In genomic region chr9:112547712-112548440, GRCh38 we compare ENCODE assay signal across 20 cellular contexts.
DNase-seq lines count a peak whose midpoint lies in the region; ATAC-seq, FAIRE-seq and TF ChIP-seq lines count a peak whose summit lies in the region.
"Had no signal": no experiment of that assay in that cellular context is flagged by ENCODE, and none has a peak within 500 bp of the region (broad histone marks: within the 10 kb centered on the region; RNA-seq: fewer than 3 reads in every experiment).

No MANE protein-coding gene starts in this region.

- H3K4me1 Mint-ChIP-seq in WTC11 = peaks cover 91% of the 10 kb centered on the region
- H3K4me1 Mint-ChIP-seq in endodermal cell = peaks cover 69% of the 10 kb centered on the region

- peaks cover 11% of the 10 kb centered on the region for H3K9me3 Mint-ChIP-seq in WTC11
- peaks cover 2% of the 10 kb centered on the region for H3K9me3 Mint-ChIP-seq in endodermal cell
- H3K9me3 Mint-ChIP-seq: CD8-positive, alpha-beta memory T cell had no signal

- H3K27me3 ChIP-seq in HUES48 (ENCODE audit: control insufficient read depth, insufficient read depth, low read length) = no peaks in the 10 kb centered on the region
- no peaks in the 10 kb centered on the region for H3K27me3 ChIP-seq in endodermal cell (ENCODE audit: control insufficient read depth, insufficient read depth, low read length, poor library complexity, severe bottlenecking)
- H3K27me3 ChIP-seq in small intestine (ENCODE audit: control insufficient read depth in 2 of 2, insufficient read depth in 2 of 2, low read length in 2 of 2) = no peaks in the 10 kb centered on the region
- H3K27me3 ChIP-seq: BLaER1 treated with 17β-estradiol and CSF1 and Interleukin-3, amounts not matched to agents 10 nM and 100 nM had no signal

- ATAC-seq in WTC11 = peak; percentile 78
- no peak for ATAC-seq in stimulated activated naive CD8-positive, alpha-beta T cell treated with anti-CD3 and anti-CD28 coated beads, Interleukin-15, Interleukin-2, amounts not matched to agents 100 U/mL and 50 U/mL, for 24 hours

- POLR2A ChIA-PET in WTC11 (lab: Charles Lee) = interaction anchor here (0.7 kb wide), 2 partner anchors 163 to 168 kb away, joined by 3 to 4 read pairs; partner anchors contain the start of gene HSDL2
- POLR2A ChIA-PET in RWPE1 (lab: Yijun Ruan, JAX; ENCODE audit: low non-redundant PET) = no interaction called here

- H3K27ac Mint-ChIP-seq in WTC11 (peak overlapping the region; percentile 93), endodermal cell (peak overlapping the region; percentile 92)
- H3K27ac Mint-ChIP-seq: CD8-positive, alpha-beta memory T cell had no signal

- H3K4me1 ChIP-seq in HUES48 (ENCODE audit: control insufficient read depth, insufficient read depth, low read length) (peaks cover 68% of the 10 kb centered on the region), endodermal cell (ENCODE audit: control insufficient read depth, insufficient read depth, low read length) (peaks cover 24% of the 10 kb centered on the region), small intestine (ENCODE audit: control insufficient read depth in 2 of 2, insufficient read depth in 1 of 2, low read depth in 1 of 2, low read length in 1 of 2) (peaks cover 0 to 1% of the 10 kb centered on the region in 2 donors)

- no peak for FAIRE-seq in small intestine (lab: Jason Lieb, UNC)
- FAIRE-seq: HTR-8/SVneo had no signal

- H3K4me3 ChIP-seq in HUES48 (ENCODE audit: low read depth, low read length) (peak overlapping the region; percentile 43), endodermal cell (ENCODE audit: low read length) (peak overlapping the region; percentile 58), small intestine (ENCODE audit: low read depth in 1 of 2, low read length in 2 of 2) (no peak overlapping the region)
- H3K4me3 ChIP-seq: PC-9 had no signal

- H3K27ac ChIP-seq in HUES48 (ENCODE audit: low read depth, low read length) (peak overlapping the region; percentile 95), endodermal cell (ENCODE audit: low read depth, low read length) (peak overlapping the region; percentile 52), small intestine (ENCODE audit: low read depth in 1 of 2, low read length in 1 of 2) (no peak overlapping the region), RWPE1 (no peak overlapping the region)
- H3K27ac ChIP-seq: HL-60, PC-9 had no signal

- no peaks in the 10 kb centered on the region for H3K27me3 Mint-ChIP-seq in WTC11 (ENCODE audit: low read depth)
- no peaks in the 10 kb centered on the region for H3K27me3 Mint-ChIP-seq in endodermal cell (ENCODE audit: insufficient read depth)
- H3K27me3 Mint-ChIP-seq: CD8-positive, alpha-beta memory T cell had no signal

- 86% methylated on average over 4 of the region's 4 CpGs; no CpG with 5 or more reads in 1 of the 2 experiments for WGBS in endodermal cell (ENCODE audit: insufficient coverage in 1 of 2, insufficient read length in 1 of 2), 2 experiments
- WGBS in small intestine, 3 donors = 30 to 72% (median 38%) methylated on average over 4 of the region's 4 CpGs

- CTCF ChIA-PET in WTC11 (lab: Charles Lee) = interaction anchor here (0.6 to 1.4 kb wide), 3 partner anchors 29 to 380 kb away, joined by 3 to 6 read pairs (median 4); no protein-coding TSS in a partner anchor
- CTCF ChIA-PET in RWPE1 (lab: Yijun Ruan, JAX) = no interaction called here

- H3K9ac ChIP-seq in HUES48 (ENCODE audit: low read depth, low read length) = no peak overlapping the region
- no peak overlapping the region for H3K9ac ChIP-seq in endodermal cell (ENCODE audit: extremely low read depth, low read length, poor library complexity, severe bottlenecking)
- H3K9ac ChIP-seq: BLaER1 treated with 17β-estradiol and CSF1 and Interleukin-3, amounts not matched to agents 10 nM and 100 nM had no signal

- H3K36me3 Mint-ChIP-seq in WTC11 (peaks cover 10% of the 10 kb centered on the region), endodermal cell (ENCODE audit: low read depth) (peaks cover 3% of the 10 kb centered on the region)

- no peaks in the 10 kb centered on the region for H3K36me3 ChIP-seq in HUES48 (ENCODE audit: control insufficient read depth, insufficient read depth, low read length)
- H3K36me3 ChIP-seq in endodermal cell (ENCODE audit: control insufficient read depth, insufficient read depth, low read length) = no peaks in the 10 kb centered on the region
- H3K36me3 ChIP-seq in small intestine (ENCODE audit: control insufficient read depth in 2 of 2, insufficient read depth in 2 of 2, low read length in 2 of 2) = no peaks in the 10 kb centered on the region

- peak; percentile 16 for DNase-seq in WTC11 (ENCODE audit: low spot score)
- no peak for DNase-seq in endodermal cell
- peak; percentile 62 for DNase-seq in small intestine
- DNase-seq in T-helper 2 cell = no peak
- DNase-seq in stimulated activated naive CD8-positive, alpha-beta T cell treated with anti-CD3 and anti-CD28 coated beads, Interleukin-15, Interleukin-2, amounts not matched to agents 100 U/mL and 50 U/mL, for 24 hours = no peak
- no peak for DNase-seq in NCI-H187 treated with DMSO at 0.1 percent for 48 hours (lab: John Stamatoyannopoulos, UW)
- no peak for DNase-seq in RWPE1 (ENCODE audit: low spot score)
- DNase-seq: CD8-positive, alpha-beta memory T cell; DMS79; HCEC 1CT; NCI-H1105 treated with DMSO at 0.1 percent for 48 hours; NCI-H187; NCI-H2227 treated with DMSO at 0.1 percent for 48 hours; NCI-H524; NCI-H82; PC-9 had no signal

- H3K9me3 ChIP-seq in HUES48 (ENCODE audit: control insufficient read depth, insufficient read depth, low read length) (peaks cover 8% of the 10 kb centered on the region), endodermal cell (ENCODE audit: control insufficient read depth, low read length) (no peaks in the 10 kb centered on the region), small intestine (ENCODE audit: control insufficient read depth, low read depth) (no peaks in the 10 kb centered on the region)

- TF ChIP-seq CTCF in WTC11 (IDR thresholded peaks at IDR 0.05) = no peak
- no peak for TF ChIP-seq CTCF in endodermal cell (conservative IDR thresholded peaks at IDR 0.05)
- TF ChIP-seq CTCF in RWPE1 (conservative IDR thresholded peaks at IDR 0.05; ENCODE audit: low read depth) = no peak

- H3K4me3 Mint-ChIP-seq in WTC11 = peak overlapping the region; percentile 32
- H3K4me3 Mint-ChIP-seq in endodermal cell = peak overlapping the region; percentile 38
- H3K4me3 Mint-ChIP-seq: CD8-positive, alpha-beta memory T cell had no signal

TF ChIP-seq in WTC11, 78 proteins besides CTCF, POLR2A, EP300 and RAD21:
- TF ChIP-seq ZNF671 (CRISPR knock-in tag; IDR thresholded peaks at IDR 0.05) (no peak), JUN (CRISPR knock-in tag; IDR thresholded peaks at IDR 0.05) (no peak), KAT7 (CRISPR knock-in tag; IDR thresholded peaks at IDR 0.05; ENCODE audit: borderline replicate concordance) (no peak), ESRRA (CRISPR knock-in tag; IDR thresholded peaks at IDR 0.05; ENCODE audit: borderline replicate concordance) (no peak), PREB (CRISPR knock-in tag; IDR thresholded peaks at IDR 0.05; ENCODE audit: borderline replicate concordance) (no peak), ERG (CRISPR knock-in tag; IDR thresholded peaks at IDR 0.05) (no peak), ZNF396 (CRISPR knock-in tag; IDR thresholded peaks at IDR 0.05; ENCODE audit: borderline replicate concordance) (no peak), GRHL2 (CRISPR knock-in tag; IDR thresholded peaks at IDR 0.05; ENCODE audit: insufficient replicate concordance, severe bottlenecking) (no peak), ZNF138 (CRISPR knock-in tag; conservative IDR thresholded peaks at IDR 0.05) (no peak), NR1H2 (CRISPR knock-in tag; IDR thresholded peaks at IDR 0.05) (no peak), MYBL2 (CRISPR knock-in tag; IDR thresholded peaks at IDR 0.05) (no peak), MLX (CRISPR knock-in tag; IDR thresholded peaks at IDR 0.05) (no peak), ZNF232 (CRISPR knock-in tag; IDR thresholded peaks at IDR 0.05) (no peak), GABPB1 (CRISPR knock-in tag; IDR thresholded peaks at IDR 0.05) (no peak), ZNF423 (CRISPR knock-in tag; IDR thresholded peaks at IDR 0.05) (no peak)

Comparison
In these comparisons a context has a peak if more than half of its experiments do, and no peak if none do; other contexts are left out.
1. H3K27ac ChIP-seq: peak in HUES48 (single experiment) and endodermal cell (single experiment); none in small intestine (0 of 2) and RWPE1 (single experiment).
2. H3K4me3 ChIP-seq: peak in HUES48 (single experiment) and endodermal cell (single experiment); none in small intestine (0 of 2).
3. DNase-seq: peak in WTC11 (single experiment) and small intestine (single experiment); none in endodermal cell (single experiment), T-helper 2 cell (0 of 5), stimulated activated naive CD8-positive, alpha-beta T cell treated with anti-CD3 and anti-CD28 coated beads, Interleukin-15, Interleukin-2, amounts not matched to agents 100 U/mL and 50 U/mL, for 24 hours (single experiment), NCI-H187 treated with DMSO at 0.1 percent for 48 hours (single experiment) and RWPE1 (single experiment).